In genomic region chr16:30775381-30776099, GRCh38 we compare ENCODE assay signal across 1 cellular context.
TF ChIP-seq lines count a peak whose summit lies in the region.

No MANE protein-coding gene starts in this region.

TF ChIP-seq in HepG2, 621 proteins besides CTCF, POLR2A, EP300 and RAD21 (continued from another document and continues in another):
- 0 out of 2 replicates have a peak, but pooled peaks have one; percentile 80 for TF ChIP-seq ZNF441 (CRISPR knock-in tag; IDR thresholded peaks at IDR 0.05; ENCODE audit: borderline replicate concordance)
- peak; percentile 82 to 98; a peak in 3 of 4 replicates for TF ChIP-seq HMGXB4 (CRISPR knock-in tag; IDR thresholded peaks at IDR 0.05; ENCODE audit: borderline replicate concordance in 1 of 2, low read depth in 1 of 2)
- TF ChIP-seq THAP8 (CRISPR knock-in tag; IDR thresholded peaks at IDR 0.05; ENCODE audit: borderline replicate concordance): peak; percentile 46
- peak; percentile 78 for TF ChIP-seq ZNF776 (CRISPR knock-in tag; IDR thresholded peaks at IDR 0.05)
- TF ChIP-seq NR3C1 (CRISPR knock-in tag; IDR thresholded peaks at IDR 0.05): no peak
- TF ChIP-seq ZNF138 (CRISPR knock-in tag; IDR thresholded peaks at IDR 0.05; ENCODE audit: low read depth): peak; percentile 75
- TF ChIP-seq SOX6 (IDR thresholded peaks at IDR 0.05): no peak
- peak; percentile 46 for TF ChIP-seq SOX6 (CRISPR knock-in tag; IDR thresholded peaks at IDR 0.05)
- peak; percentile 88 for TF ChIP-seq ZNF256 (CRISPR knock-in tag; conservative IDR thresholded peaks at IDR 0.05)
- TF ChIP-seq KDM5B (CRISPR knock-in tag; IDR thresholded peaks at IDR 0.05; ENCODE audit: borderline replicate concordance): peak; percentile 94
- 0 out of 2 replicates have a peak, but pooled peaks have one; percentile 80 for TF ChIP-seq ZNF10 (CRISPR knock-in tag; IDR thresholded peaks at IDR 0.05; ENCODE audit: borderline replicate concordance, low read depth)
- TF ChIP-seq ZNF629 (CRISPR knock-in tag; conservative IDR thresholded peaks at IDR 0.05): no peak
- peak; percentile 71; the same call in 1 of the 2 replicates for TF ChIP-seq ZBED4 (CRISPR knock-in tag; IDR thresholded peaks at IDR 0.05; ENCODE audit: borderline replicate concordance)
- TF ChIP-seq CHCHD3 (CRISPR knock-in tag; IDR thresholded peaks at IDR 0.05): 0 out of 2 replicates have a peak, but pooled peaks have one; percentile 81
- TF ChIP-seq ZNF225 (CRISPR knock-in tag; IDR thresholded peaks at IDR 0.05): peak; percentile 62
- TF ChIP-seq GABPA (IDR thresholded peaks at IDR 0.05; ENCODE audit: low read depth, low read length): peak; percentile 36
- TF ChIP-seq GABPA (CRISPR knock-in tag; IDR thresholded peaks at IDR 0.05; ENCODE audit: low read depth): peak; percentile 80
- TF ChIP-seq SKIL (CRISPR knock-in tag; IDR thresholded peaks at IDR 0.05; ENCODE audit: borderline replicate concordance): no peak
- TF ChIP-seq ZBTB40 (IDR thresholded peaks at IDR 0.05): no peak
- peak; percentile 91 for TF ChIP-seq ZBTB40 (CRISPR knock-in tag; IDR thresholded peaks at IDR 0.05)
- 0 out of 2 replicates have a peak, but pooled peaks have one; percentile 89 for TF ChIP-seq ZNF597 (CRISPR knock-in tag; IDR thresholded peaks at IDR 0.05)
- peak; percentile 88 for TF ChIP-seq ZNF891 (CRISPR knock-in tag; IDR thresholded peaks at IDR 0.05)
- TF ChIP-seq DNMT3B (CRISPR knock-in tag; conservative IDR thresholded peaks at IDR 0.05): no peak
- no peak for TF ChIP-seq PLRG1 (conservative IDR thresholded peaks at IDR 0.05)
- peak; percentile 89 for TF ChIP-seq TAF15 (IDR thresholded peaks at IDR 0.05; ENCODE audit: low read depth, low read length, poor library complexity, severe bottlenecking)
- TF ChIP-seq MXD4 (CRISPR knock-in tag; IDR thresholded peaks at IDR 0.05): peak; percentile 96
- peak; percentile 87 for TF ChIP-seq CREM (IDR thresholded peaks at IDR 0.05)
- TF ChIP-seq CREM (CRISPR knock-in tag; IDR thresholded peaks at IDR 0.05): no peak
- 0 out of 2 replicates have a peak, but pooled peaks have one; percentile 9 for TF ChIP-seq ZBTB49 (CRISPR knock-in tag; IDR thresholded peaks at IDR 0.05; ENCODE audit: borderline replicate concordance)
- TF ChIP-seq ZNF24 (IDR thresholded peaks at IDR 0.05): no peak
- peak; percentile 98 for TF ChIP-seq RBFOX2 (IDR thresholded peaks at IDR 0.05; ENCODE audit: low read depth, low read length)
- peak; percentile 32; the same call in 1 of the 2 replicates for TF ChIP-seq ZNF746 (CRISPR knock-in tag; IDR thresholded peaks at IDR 0.05)
- no peak for TF ChIP-seq ZNF589 (CRISPR knock-in tag; conservative IDR thresholded peaks at IDR 0.05)
- TF ChIP-seq ZNF720 (CRISPR knock-in tag; IDR thresholded peaks at IDR 0.05): peak; percentile 20; the same call in 1 of the 2 replicates
- TF ChIP-seq GLMP (CRISPR knock-in tag; IDR thresholded peaks at IDR 0.05; ENCODE audit: borderline replicate concordance): 0 out of 2 replicates have a peak, but pooled peaks have one; percentile 81
